ENCODE assay signal across 8 cellular contexts in genomic region chr12:22835431-22835830, GRCh38.
"Had no signal": no experiment of that assay in that cellular context is flagged by ENCODE, and none has a peak within 500 bp of the region (broad histone marks: within the 10 kb centered on the region; RNA-seq: fewer than 3 reads in every experiment).

No MANE protein-coding gene starts in this region.

- H3K4me3 ChIP-seq: GM12878 had no signal

- DNase-seq: GDM1, GF-D8 had no signal

- FAIRE-seq: G401.6, GM12878, GM12891, GM12892, GM18507, GM19239 had no signal
